ENCODE assay signal across 1 cellular context in the genomic region with DNA sequence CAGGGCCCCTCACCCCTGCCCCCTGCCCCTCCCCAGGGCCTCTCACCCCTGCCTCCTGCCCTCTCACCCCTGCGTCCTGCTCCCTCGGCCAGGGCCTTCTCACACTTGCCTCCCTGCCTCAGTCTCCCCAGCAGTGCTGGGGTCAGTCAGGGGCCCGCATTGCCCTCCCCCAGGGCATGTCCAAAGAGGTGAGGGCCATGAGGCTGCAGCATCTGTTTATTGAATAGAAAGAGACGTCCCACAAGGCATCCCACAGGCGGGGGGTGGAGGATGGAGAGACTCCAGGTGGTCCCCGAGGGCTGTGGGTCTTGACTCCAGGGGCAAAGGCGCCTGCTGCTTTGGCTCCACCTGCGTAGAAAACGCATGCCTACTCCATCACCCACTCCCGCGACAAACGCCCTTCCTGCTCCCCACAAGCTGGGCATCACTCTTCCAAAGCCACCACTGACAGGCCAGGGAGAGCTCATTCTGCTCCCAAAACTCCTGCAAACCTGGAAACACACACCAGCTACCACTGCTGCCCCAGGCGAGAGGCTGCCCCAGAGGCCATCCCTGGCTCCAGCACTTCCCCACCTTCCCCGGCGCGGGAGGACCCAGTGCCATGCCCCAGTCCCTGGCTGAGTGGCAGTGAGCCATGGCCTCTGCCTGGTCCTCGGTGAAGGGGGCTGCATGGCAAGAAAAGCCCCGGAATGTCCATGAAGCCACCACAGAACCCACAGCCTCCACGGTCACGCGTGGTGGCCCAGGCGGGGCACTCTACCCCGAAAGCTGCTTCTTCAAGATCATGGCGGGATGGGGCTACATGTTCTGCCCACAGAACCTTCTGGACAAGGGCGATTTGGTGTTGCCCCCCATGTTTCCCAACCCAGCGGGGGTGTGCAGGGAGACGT.
TF ChIP-seq lines count a peak whose summit lies in the region.

No MANE protein-coding gene starts in this region.

TF ChIP-seq in SK-N-SH, 30 proteins besides CTCF, POLR2A, EP300 and RAD21:
- TF ChIP-seq NRF1 (IDR thresholded peaks at IDR 0.05; ENCODE audit: low read depth, low read length), result no peak
- TF ChIP-seq TEAD4 (IDR thresholded peaks at IDR 0.05; ENCODE audit: borderline replicate concordance, insufficient read depth), result no peak
- TF ChIP-seq RCOR1 (IDR thresholded peaks at IDR 0.05; ENCODE audit: low read length), result no peak
- TF ChIP-seq, protein P1, sequence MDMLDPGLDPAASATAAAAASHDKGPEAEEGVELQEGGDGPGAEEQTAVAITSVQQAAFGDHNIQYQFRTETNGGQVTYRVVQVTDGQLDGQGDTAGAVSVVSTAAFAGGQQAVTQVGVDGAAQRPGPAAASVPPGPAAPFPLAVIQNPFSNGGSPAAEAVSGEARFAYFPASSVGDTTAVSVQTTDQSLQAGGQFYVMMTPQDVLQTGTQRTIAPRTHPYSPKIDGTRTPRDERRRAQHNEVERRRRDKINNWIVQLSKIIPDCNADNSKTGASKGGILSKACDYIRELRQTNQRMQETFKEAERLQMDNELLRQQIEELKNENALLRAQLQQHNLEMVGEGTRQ (IDR thresholded peaks at IDR 0.05; ENCODE audit: borderline replicate concordance, low read depth, low read length), result no peak
- no peak for TF ChIP-seq CHD2 (IDR thresholded peaks at IDR 0.05; ENCODE audit: low read length, partially characterized antibody)
TF ChIP-seq in SK-N-SH: peak in this region for 0.
